15 cellular contexts compared by ENCODE assay signal in genomic region chr6:14912226-14912625, GRCh38.
A peak's percentile ranks its signal among the peaks of the same experiment; 100 is the strongest.
DNase-seq lines count a peak whose midpoint lies in the region; ATAC-seq and TF ChIP-seq lines count a peak whose summit lies in the region.
"Had no signal": no experiment of that assay in that cellular context is flagged by ENCODE, and none has a peak within 500 bp of the region (broad histone marks: within the 10 kb centered on the region; RNA-seq: fewer than 3 reads in every experiment).

No MANE protein-coding gene starts in this region.

- peaks cover 7% of the 10 kb centered on the region in 2 donors for H3K36me3 Mint-ChIP-seq in CD14-positive monocyte
- no peaks in the 10 kb centered on the region for H3K36me3 Mint-ChIP-seq in CD8-positive, alpha-beta T cell

- no peaks in the 10 kb centered on the region for H3K9me3 ChIP-seq in Loucy (ENCODE audit: insufficient read depth, low read depth, low read length)
- no peaks in the 10 kb centered on the region for H3K9me3 ChIP-seq in neutrophil
- no peaks in the 10 kb centered on the region for H3K9me3 ChIP-seq in CD8-positive, alpha-beta T cell (ENCODE audit: low read length)
- H3K9me3 ChIP-seq: BE2C, SJSA1 had no signal

- no peak overlapping the region for H3K4me3 ChIP-seq in Loucy (ENCODE audit: low read length, poor library complexity, severe bottlenecking)
- no peak overlapping the region for H3K4me3 ChIP-seq in neutrophil (ENCODE audit: low read depth in 1 of 2, low read length in 1 of 2)
- no peak overlapping the region for H3K4me3 ChIP-seq in CD8-positive, alpha-beta T cell (ENCODE audit: low read depth, low read length)
- H3K4me3 ChIP-seq: SJSA1 had no signal

- H3K4me1 ChIP-seq in Loucy (ENCODE audit: insufficient read depth, low read length, poor library complexity, severe bottlenecking): peaks cover 58% of the 10 kb centered on the region
- H3K4me1 ChIP-seq in neutrophil (ENCODE audit: control insufficient read depth in 1 of 2, insufficient read depth in 1 of 2, low read depth in 1 of 2, low read length in 1 of 2): peaks cover 35 to 40% of the 10 kb centered on the region in 2 experiments
- peaks cover 20% of the 10 kb centered on the region for H3K4me1 ChIP-seq in CD8-positive, alpha-beta T cell (ENCODE audit: insufficient read depth, low read length)
- H3K4me1 ChIP-seq: BE2C, SJSA1 had no signal

- no peak overlapping the region for H2AFZ ChIP-seq in Loucy (ENCODE audit: low read length)

- H3K79me2 ChIP-seq in Loucy (ENCODE audit: insufficient read depth, low read length): no peaks in the 10 kb centered on the region; the same call in 1 of the 2 replicates

- CTCF ChIA-PET in CD8-positive, alpha-beta T cell (lab: Charles Lee): no interaction called here

- H3K4me2 ChIP-seq in Loucy (ENCODE audit: low read depth, low read length, poor library complexity, severe bottlenecking): peak overlapping the region; percentile 69

- H3K4me1 Mint-ChIP-seq in CD14-positive monocyte: peaks cover 48% of the 10 kb centered on the region
- H3K4me1 Mint-ChIP-seq in CD8-positive, alpha-beta T cell (ENCODE audit: low read depth): peaks cover 23% of the 10 kb centered on the region

- H3K9ac ChIP-seq in Loucy (ENCODE audit: low read depth, low read length, poor library complexity, severe bottlenecking): peak overlapping the region; percentile 83

- DNase-seq in CD14-positive monocyte (ENCODE audit: low spot score) (no peak), erythroblast (lab: John Stamatoyannopoulos, UW) (peak; percentile 53 to 64), NCI-H2081 (lab: John Stamatoyannopoulos, UW) (no peak)
- DNase-seq in CD8-positive, alpha-beta T cell: no peak
- DNase-seq: BE2C, DMS 273 treated with DMSO at 0.1 percent for 48 hours, H9, MV-4-11, NCI-H1436, NCI-H2029 treated with DMSO at 0.1 percent for 48 hours, NCI-H510A treated with DMSO at 0.1 percent for 48 hours had no signal

- H3K27ac Mint-ChIP-seq in CD14-positive monocyte: peak overlapping the region; percentile 96 to 99 (median 98)
- no peak overlapping the region for H3K27ac Mint-ChIP-seq in CD8-positive, alpha-beta T cell

- H3K27me3 ChIP-seq in Loucy (ENCODE audit: insufficient read depth, low read length, poor library complexity, severe bottlenecking): no peaks in the 10 kb centered on the region
- no peaks in the 10 kb centered on the region for H3K27me3 ChIP-seq in neutrophil
- no peaks in the 10 kb centered on the region for H3K27me3 ChIP-seq in CD8-positive, alpha-beta T cell (ENCODE audit: insufficient read depth, low read length)
- H3K27me3 ChIP-seq: BE2C, SJSA1 had no signal

- H3F3A ChIP-seq in Loucy (ENCODE audit: low read depth): no peaks in the 10 kb centered on the region

- no peak overlapping the region for H3K4me3 Mint-ChIP-seq in CD14-positive monocyte
- no peak overlapping the region for H3K4me3 Mint-ChIP-seq in CD8-positive, alpha-beta T cell
- H3K4me3 Mint-ChIP-seq: H9 had no signal

- intact Hi-C loops in CD14-positive monocyte (cut with micrococcal nuclease): loop anchor here in 1 of 2 donors (5.0 kb wide), 1 partner anchor 35 kb away; no protein-coding TSS in a partner anchor
- intact Hi-C loops in CD8-positive, alpha-beta T cell (cut with DNase I, micrococcal nuclease): no loop called here

- no peak for TF ChIP-seq CTCF in CD14-positive monocyte (IDR thresholded peaks at IDR 0.05)
- TF ChIP-seq CTCF in Loucy (conservative IDR thresholded peaks at IDR 0.05; ENCODE audit: low read length): no peak
- no peak for TF ChIP-seq CTCF in neutrophil (IDR thresholded peaks at IDR 0.05)
- no peak for TF ChIP-seq CTCF in CD8-positive, alpha-beta T cell (IDR thresholded peaks at IDR 0.05)

- no peaks in the 10 kb centered on the region for H3K9me2 ChIP-seq in Loucy (replicated peaks; ENCODE audit: low read depth, low read length)

- POLR2A ChIA-PET in CD8-positive, alpha-beta T cell (lab: Charles Lee): no interaction called here

- peaks cover 0 to 11% (median 7%) of the 10 kb centered on the region in 7 donors for H3K9me3 Mint-ChIP-seq in CD14-positive monocyte
- H3K9me3 Mint-ChIP-seq in CD8-positive, alpha-beta T cell: no peaks in the 10 kb centered on the region
- H3K9me3 Mint-ChIP-seq: H9 had no signal

- no peaks in the 10 kb centered on the region for H4K20me1 ChIP-seq in Loucy (ENCODE audit: insufficient read depth, low read length, poor library complexity, severe bottlenecking)

- peaks cover 0 to 3% (median 0%) of the 10 kb centered on the region in 3 donors for H3K27me3 Mint-ChIP-seq in CD14-positive monocyte (ENCODE audit: low read depth in 3 of 3)
- no peaks in the 10 kb centered on the region for H3K27me3 Mint-ChIP-seq in CD8-positive, alpha-beta T cell (ENCODE audit: low read depth)

- H3K27ac ChIP-seq in neutrophil: peak overlapping the region; percentile 89
- H3K27ac ChIP-seq in CD8-positive, alpha-beta T cell (ENCODE audit: low read depth, low read length): no peak overlapping the region
- H3K27ac ChIP-seq: SJSA1 had no signal

- ATAC-seq in CD8-positive, alpha-beta T cell: no peak
- no peak for ATAC-seq in GM21381 (IDR thresholded peaks at IDR 0.05; ENCODE audit: unreplicated experiment)

- no peaks in the 10 kb centered on the region for H3K36me3 ChIP-seq in Loucy (ENCODE audit: insufficient read depth, low read length)
- H3K36me3 ChIP-seq in neutrophil: no peaks in the 10 kb centered on the region
- no peaks in the 10 kb centered on the region for H3K36me3 ChIP-seq in CD8-positive, alpha-beta T cell (ENCODE audit: insufficient read depth, low read length)
- H3K36me3 ChIP-seq: BE2C, SJSA1 had no signal

- TF ChIP-seq POLR2A in erythroblast (IDR thresholded peaks at IDR 0.05; ENCODE audit: low read length): no peak

Comparison
In these comparisons a context has a peak if more than half of its experiments do, and no peak if none do; other contexts are left out.
1. DNase-seq: peak in erythroblast (2 of 2); none in CD14-positive monocyte (single experiment), CD8-positive, alpha-beta T cell (0 of 7) and NCI-H2081 (0 of 2).